27 cellular contexts compared by ENCODE assay signal in the genomic region with DNA sequence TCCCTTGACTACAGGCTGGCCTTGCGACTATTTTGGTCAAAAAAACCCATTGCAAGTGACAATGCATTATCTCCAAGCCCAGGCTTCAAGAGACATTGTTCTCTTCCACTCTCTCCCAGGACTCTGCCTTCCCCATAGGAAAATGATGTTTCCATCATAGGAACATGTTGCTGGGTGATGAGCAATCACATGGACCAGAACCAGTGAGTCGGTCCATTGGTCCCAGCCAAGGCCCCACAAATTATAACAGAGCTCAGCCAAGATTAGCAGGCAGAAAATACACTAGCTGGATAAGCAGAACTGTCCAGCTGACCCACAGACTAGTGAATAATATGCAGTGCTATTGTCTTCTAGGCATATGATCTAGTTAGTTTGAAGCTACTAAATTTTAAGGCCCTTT.
"Had no signal": no experiment of that assay in that cellular context is flagged by ENCODE, and none has a peak within 500 bp of the region (broad histone marks: within the 10 kb centered on the region; RNA-seq: fewer than 3 reads in every experiment).

No MANE protein-coding gene starts in this region.

- H3K27ac ChIP-seq: colonic mucosa, epithelial cell of prostate, esophagus squamous epithelium, gastrocnemius medialis, heart right ventricle, left ventricle myocardium inferior, lower lobe of right lung had no signal

- H3K27me3 ChIP-seq: colonic mucosa, esophagus squamous epithelium, gastrocnemius medialis, heart right ventricle had no signal

- ATAC-seq: effector memory CD8-positive, alpha-beta T cell; esophagus mucosa; gastrocnemius medialis; left colon; left lobe of liver; lower lobe of right lung; mucosa of descending colon had no signal

- H3K4me3 ChIP-seq: colonic mucosa, esophagus squamous epithelium, gastrocnemius medialis, heart right ventricle, left ventricle myocardium inferior, lower lobe of right lung, mucosa of descending colon had no signal

- H3K36me3 ChIP-seq: colonic mucosa, esophagus squamous epithelium, gastrocnemius medialis, heart right ventricle, left ventricle myocardium inferior, lower lobe of right lung had no signal

- H3K4me1 ChIP-seq: colonic mucosa, esophagus squamous epithelium, gastrocnemius medialis, lower lobe of right lung had no signal

- H3K9me3 ChIP-seq: colonic mucosa, esophagus squamous epithelium, gastrocnemius medialis, heart right ventricle, left ventricle myocardium inferior, lower lobe of right lung, mucosa of descending colon had no signal

- DNase-seq: colonic mucosa; cortex of kidney; effector CD8-positive, alpha-beta T cell; effector memory CD8-positive, alpha-beta T cell; endodermal cell; erythroblast; esophagus squamous epithelium; foreskin fibroblast; foreskin melanocyte; gastrocnemius medialis; glutamatergic neuron; head of caudate nucleus; heart right ventricle; hippocampal formation; immature natural killer cell; islet precursor cell; kidney; kidney glomerular epithelial cell; left colon; left ventricle myocardium inferior; lower lobe of right lung; mesenchymal stem cell; mucosa of descending colon; naive B cell had no signal
